Comparison of ENCODE assay signal across 30 cellular contexts in genomic region chr3:59899068-59899467, GRCh38.
"Had no signal": no experiment of that assay in that cellular context is flagged by ENCODE, and none has a peak within 500 bp of the region (broad histone marks: within the 10 kb centered on the region; RNA-seq: fewer than 3 reads in every experiment).

No MANE protein-coding gene starts in this region.

- H3K27me3 Mint-ChIP-seq: activated CD4-positive, alpha-beta memory T cell treated with anti-CD3 and anti-CD28 coated beads for 36 hours; activated CD4-positive, alpha-beta T cell treated with anti-CD3 and anti-CD28 coated beads for 36 hours; activated CD4-positive, alpha-beta T cell treated with anti-CD3 and anti-CD28 coated beads, Interleukin-2, amount 10 ng/mL, durations not matched to agents 24 days and 14 days; activated CD8-positive, alpha-beta memory T cell treated with anti-CD3 and anti-CD28 coated beads, Interleukin-2, amount 10 ng/mL, durations not matched to agents 7 days and 5 days; activated naive CD4-positive, alpha-beta T cell treated with anti-CD3 and anti-CD28 coated beads, Interleukin-2, amount 10 ng/mL, durations not matched to agents 7 days and 5 days; activated naive CD8-positive, alpha-beta T cell; T-helper 17 cell had no signal

- H3K27ac Mint-ChIP-seq: activated CD4-positive, alpha-beta memory T cell treated with anti-CD3 and anti-CD28 coated beads for 36 hours; activated CD4-positive, alpha-beta T cell treated with anti-CD3 and anti-CD28 coated beads for 36 hours; activated CD4-positive, alpha-beta T cell treated with anti-CD3 and anti-CD28 coated beads, Interleukin-2, amount 10 ng/mL, durations not matched to agents 24 days and 14 days; activated CD8-positive, alpha-beta memory T cell treated with anti-CD3 and anti-CD28 coated beads, Interleukin-2, amount 10 ng/mL, durations not matched to agents 7 days and 5 days; activated CD8-positive, alpha-beta T cell treated with anti-CD3 and anti-CD28 coated beads, Interleukin-2, amount 10 ng/mL, durations not matched to agents 7 days and 5 days; activated naive CD4-positive, alpha-beta T cell treated with anti-CD3 and anti-CD28 coated beads, Interleukin-2, amount 10 ng/mL, durations not matched to agents 7 days and 5 days; activated naive CD8-positive, alpha-beta T cell; activated T-helper 1 cell treated with anti-CD3 and anti-CD28 coated beads, Interleukin-12 subunit alpha, Interleukin-12 subunit beta, Interleukin-2, Interleukin-4 antibody, amounts not matched to agents 30 ng/mL and 10 ng/mL and 1 ng/mL, durations not matched to agents 14 hours and 24 hours and 36 hours; activated T-helper 2 cell treated with anti-CD3 and anti-CD28 coated beads, Interferon-gamma antibody, Interleukin-2, Interleukin-4, amounts not matched to agents 10 μg/mL and 5 μg/mL and 100 μg/mL, durations not matched to agents 14 hours and 24 hours and 36 hours; T-helper 17 cell; T-helper 2 cell treated with Interferon-gamma antibody and Interleukin-4, amounts not matched to agents 5 μg/mL and 100 μg/mL, for 36 hours had no signal

- H3K4me1 Mint-ChIP-seq: activated CD8-positive, alpha-beta memory T cell treated with anti-CD3 and anti-CD28 coated beads, Interleukin-2, amount 10 ng/mL, durations not matched to agents 7 days and 5 days had no signal

- H3K36me3 Mint-ChIP-seq: activated CD8-positive, alpha-beta memory T cell treated with anti-CD3 and anti-CD28 coated beads, Interleukin-2, amount 10 ng/mL, durations not matched to agents 7 days and 5 days had no signal

- H3K36me3 ChIP-seq: colonic mucosa, esophagus squamous epithelium, gastroesophageal sphincter had no signal

- H3K9me3 ChIP-seq: body of pancreas, colonic mucosa, esophagus squamous epithelium, gastroesophageal sphincter had no signal

- H3K27ac ChIP-seq: body of pancreas, colonic mucosa, epithelial cell of prostate, esophagus squamous epithelium, gastroesophageal sphincter had no signal

- DNase-seq: activated CD4-positive, alpha-beta memory T cell treated with anti-CD3 and anti-CD28 coated beads for 36 hours; activated CD4-positive, alpha-beta T cell treated with anti-CD3 and anti-CD28 coated beads for 36 hours; activated CD4-positive, alpha-beta T cell treated with anti-CD3 and anti-CD28 coated beads, Interleukin-2, amount 10 ng/mL, durations not matched to agents 24 days and 14 days; activated CD4-positive, CD25-positive, alpha-beta regulatory T cell; activated CD4-positive, CD25-positive, alpha-beta regulatory T cell treated with anti-CD3 and anti-CD28 coated beads, Interleukin-2, amount 50 U/mL, for 72 hours; activated CD8-positive, alpha-beta memory T cell treated with anti-CD3 and anti-CD28 coated beads, Interleukin-2, amount 10 ng/mL, durations not matched to agents 7 days and 5 days; activated CD8-positive, alpha-beta memory T cell treated with anti-CD3 and anti-CD28 coated beads, Interleukin-2, amount 50 U/mL, for 4 hours; activated CD8-positive, alpha-beta T cell treated with anti-CD3 and anti-CD28 coated beads, Interleukin-2, amount 10 ng/mL, durations not matched to agents 7 days and 5 days; activated effector memory CD4-positive, alpha-beta T cell treated with anti-CD3 and anti-CD28 coated beads, Interleukin-2, amount 50 U/mL, for 16 hours; activated naive CD4-positive, alpha-beta T cell treated with anti-CD3 and anti-CD28 coated beads, Interleukin-2, amount 10 ng/mL, durations not matched to agents 7 days and 5 days; activated T-cell treated with anti-CD3 and anti-CD28 coated beads, Interleukin-2, amount 50 U/mL, for 1 hour; activated T-cell treated with anti-CD3 and anti-CD28 coated beads, Interleukin-2, amount 50 U/mL, for 48 hours; amniotic stem cell; anterior cingulate cortex; body of pancreas; central memory CD4-positive, alpha-beta T cell; cerebellar nuclear complex; colonic mucosa; effector CD8-positive, alpha-beta T cell; esophagus squamous epithelium; foreskin melanocyte; T-helper 1 cell; T-helper 17 cell; T1000 had no signal

- ATAC-seq: activated CD4-positive, alpha-beta T cell treated with anti-CD3 and anti-CD28 coated beads for 36 hours; activated CD8-positive, alpha-beta memory T cell treated with anti-CD3 and anti-CD28 coated beads, Interleukin-2, amount 10 ng/mL, durations not matched to agents 7 days and 5 days; activated CD8-positive, alpha-beta T cell treated with anti-CD3 and anti-CD28 coated beads, Interleukin-2, amount 10 ng/mL, durations not matched to agents 7 days and 5 days; body of pancreas; gastroesophageal sphincter; T-helper 17 cell had no signal

- H3K9me3 Mint-ChIP-seq: activated T-helper 1 cell treated with anti-CD3 and anti-CD28 coated beads, Interleukin-12 subunit alpha, Interleukin-12 subunit beta, Interleukin-2, Interleukin-4 antibody, amounts not matched to agents 30 ng/mL and 10 ng/mL and 1 ng/mL, durations not matched to agents 14 hours and 24 hours and 36 hours; activated T-helper 2 cell treated with anti-CD3 and anti-CD28 coated beads, Interferon-gamma antibody, Interleukin-2, Interleukin-4, amounts not matched to agents 10 μg/mL and 5 μg/mL and 100 μg/mL, durations not matched to agents 14 hours and 24 hours and 36 hours had no signal

- H3K4me3 ChIP-seq: body of pancreas, colonic mucosa, esophagus squamous epithelium, gastroesophageal sphincter had no signal

- H3K27me3 ChIP-seq: body of pancreas, colonic mucosa, esophagus squamous epithelium, gastroesophageal sphincter had no signal

- H3K4me1 ChIP-seq: body of pancreas, colonic mucosa, esophagus squamous epithelium, gastroesophageal sphincter had no signal

- H3K4me3 Mint-ChIP-seq: activated CD4-positive, alpha-beta memory T cell treated with anti-CD3 and anti-CD28 coated beads for 36 hours; activated CD4-positive, alpha-beta T cell treated with anti-CD3 and anti-CD28 coated beads for 36 hours; activated CD4-positive, alpha-beta T cell treated with anti-CD3 and anti-CD28 coated beads, Interleukin-2, amount 10 ng/mL, durations not matched to agents 24 days and 14 days; activated CD8-positive, alpha-beta memory T cell treated with anti-CD3 and anti-CD28 coated beads, Interleukin-2, amount 10 ng/mL, durations not matched to agents 7 days and 5 days; activated CD8-positive, alpha-beta T cell treated with anti-CD3 and anti-CD28 coated beads, Interleukin-2, amount 10 ng/mL, durations not matched to agents 7 days and 5 days; activated naive CD4-positive, alpha-beta T cell treated with anti-CD3 and anti-CD28 coated beads, Interleukin-2, amount 10 ng/mL, durations not matched to agents 7 days and 5 days; activated naive CD8-positive, alpha-beta T cell; activated T-helper 1 cell treated with anti-CD3 and anti-CD28 coated beads, Interleukin-12 subunit alpha, Interleukin-12 subunit beta, Interleukin-2, Interleukin-4 antibody, amounts not matched to agents 30 ng/mL and 10 ng/mL and 1 ng/mL, durations not matched to agents 14 hours and 24 hours and 36 hours; T-helper 17 cell; T-helper 2 cell treated with Interferon-gamma antibody and Interleukin-4, amounts not matched to agents 5 μg/mL and 100 μg/mL, for 36 hours had no signal
